Comparison of ENCODE assay signal across 13 cellular contexts in genomic region chr6:169487579-169488205, GRCh38.
DNase-seq lines count a peak whose midpoint lies in the region; ATAC-seq and TF ChIP-seq lines count a peak whose summit lies in the region.
"Had no signal": no experiment of that assay in that cellular context is flagged by ENCODE, and none has a peak within 500 bp of the region (broad histone marks: within the 10 kb centered on the region; RNA-seq: fewer than 3 reads in every experiment).

No MANE protein-coding gene starts in this region.

- H3K36me3 Mint-ChIP-seq in endodermal cell (ENCODE audit: low read depth): peaks cover 5% of the 10 kb centered on the region

- no peak overlapping the region for H3K9ac ChIP-seq in endodermal cell (ENCODE audit: extremely low read depth, low read length, poor library complexity, severe bottlenecking)

- H3K4me1 ChIP-seq in endodermal cell (ENCODE audit: control insufficient read depth, insufficient read depth, low read length) (no peaks in the 10 kb centered on the region), psoas muscle (no peaks in the 10 kb centered on the region)

- H3K4me3 ChIP-seq in AG10803 (ENCODE audit: low read length): no peak overlapping the region
- H3K4me3 ChIP-seq in endodermal cell (ENCODE audit: low read length): no peak overlapping the region
- H3K4me3 ChIP-seq in psoas muscle: no peak overlapping the region
- H3K4me3 ChIP-seq: skin epidermis had no signal

- peak; percentile 32 for TF ChIP-seq CTCF in AG10803 (conservative IDR thresholded peaks at IDR 0.05; ENCODE audit: low read length)
- TF ChIP-seq CTCF in endodermal cell (conservative IDR thresholded peaks at IDR 0.05): no peak
- TF ChIP-seq CTCF in psoas muscle (IDR thresholded peaks at IDR 0.05): no peak

- DNase-seq in AG10803 (ENCODE audit: low read depth) (peak; percentile 27), M059J (ENCODE audit: low read depth) (peak; percentile 22), endodermal cell (no peak), medulla oblongata (ENCODE audit: extremely low spot score) (peak; percentile 75), dermis blood vessel endothelial cell (no peak), psoas muscle (no peak), LoVo (ENCODE audit: low spot score) (no peak)
- DNase-seq: activated CD4-positive, alpha-beta T cell treated with anti-CD3 and anti-CD28 coated beads, Interleukin-2, amount 50 U/mL, for 4 hours; activated gamma-delta T cell treated with Interleukin-2 at 50 U/mL for 16 hours; HCEC 1CT; NCI-H526 treated with DMSO at 0.1 percent for 48 hours had no signal

- no peaks in the 10 kb centered on the region for H3K4me1 Mint-ChIP-seq in endodermal cell

- peaks cover 30% of the 10 kb centered on the region for H3K9me3 Mint-ChIP-seq in endodermal cell

- 92 to 100% methylated on average over 1 of the region's 1 CpG for WGBS in endodermal cell (ENCODE audit: insufficient coverage in 1 of 2, insufficient read length in 1 of 2), 2 experiments
- WGBS in psoas muscle, 3 donors: 85 to 93% (median 85%) methylated on average over 1 of the region's 1 CpG

- H3K27ac ChIP-seq in endodermal cell (ENCODE audit: low read depth, low read length) (peak overlapping the region; percentile 44), psoas muscle (no peak overlapping the region)

- no peaks in the 10 kb centered on the region for H3K27me3 Mint-ChIP-seq in endodermal cell (ENCODE audit: insufficient read depth)

- H3K9me3 ChIP-seq in endodermal cell (ENCODE audit: control insufficient read depth, low read length) (peaks cover 30% of the 10 kb centered on the region), psoas muscle (no peaks in the 10 kb centered on the region)

- H3K27me3 ChIP-seq in endodermal cell (ENCODE audit: control insufficient read depth, insufficient read depth, low read length, poor library complexity, severe bottlenecking) (no peaks in the 10 kb centered on the region), psoas muscle (ENCODE audit: insufficient read depth in 3 of 3, low read length in 2 of 3) (no peaks in the 10 kb centered on the region)

- intact Hi-C loops in psoas muscle (cut with DNase I): no loop called here

- H3K27ac Mint-ChIP-seq in endodermal cell: no peak overlapping the region

- no peaks in the 10 kb centered on the region for H3K36me3 ChIP-seq in endodermal cell (ENCODE audit: control insufficient read depth, insufficient read depth, low read length)
- H3K36me3 ChIP-seq in psoas muscle (ENCODE audit: insufficient read depth in 1 of 2, low read depth in 1 of 2): no peaks in the 10 kb centered on the region

- no peak overlapping the region for H3K4me3 Mint-ChIP-seq in endodermal cell

- ATAC-seq in psoas muscle (no peak), HG03565 (IDR thresholded peaks at IDR 0.05; ENCODE audit: unreplicated experiment) (no peak)

Comparison
In these comparisons a context has a peak if more than half of its experiments do, and no peak if none do; other contexts are left out.
1. DNase-seq: peak in AG10803 (single experiment), M059J (single experiment) and medulla oblongata (single experiment); none in endodermal cell (single experiment), dermis blood vessel endothelial cell (single experiment), psoas muscle (0 of 2) and LoVo (single experiment).